Comparison of ENCODE assay signal across 17 cellular contexts in the genomic region with DNA sequence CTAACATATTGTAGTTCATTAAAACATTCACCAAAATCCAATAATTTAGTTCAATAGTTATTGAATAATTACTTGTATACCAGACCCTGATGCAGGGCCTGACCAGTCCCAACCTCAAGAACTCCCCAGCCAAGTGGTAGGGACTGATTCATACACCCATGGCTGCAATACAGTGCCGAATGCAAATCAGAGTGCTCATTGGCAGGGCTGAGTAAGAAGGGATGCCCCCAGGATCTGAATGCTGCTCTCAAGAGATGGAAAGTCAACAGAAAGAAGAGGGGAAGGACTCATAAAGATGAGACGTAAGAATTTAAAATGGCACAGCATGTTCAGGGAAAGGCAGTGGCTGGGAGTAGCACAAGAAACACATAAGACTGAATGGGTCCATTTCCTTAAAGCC.
"Had no signal": no experiment of that assay in that cellular context is flagged by ENCODE, and none has a peak within 500 bp of the region (broad histone marks: within the 10 kb centered on the region; RNA-seq: fewer than 3 reads in every experiment).

No MANE protein-coding gene starts in this region.

- DNase-seq: activated CD4-positive, alpha-beta T cell treated with anti-CD3 and anti-CD28 coated beads, Interleukin-2, amount 50 U/mL, for 1 hour; activated naive CD4-positive, alpha-beta T cell treated with anti-CD3 and anti-CD28 coated beads, Interleukin-2, amount 10 ng/mL, durations not matched to agents 7 days and 5 days; esophagus squamous epithelium; foreskin fibroblast; glutamatergic neuron; left ventricle myocardium superior; natural killer cell; retina; T-helper 2 cell; tibial artery; uterus had no signal

- FAIRE-seq: colon, TTC549 had no signal

- H3K4me1 ChIP-seq: uterus had no signal

- H3K36me3 Mint-ChIP-seq: memory B cell, natural killer cell had no signal

- H3K36me3 ChIP-seq: cardiac muscle cell, esophagus squamous epithelium, tibial artery, uterus had no signal

- H3K27ac ChIP-seq: cardiac muscle cell, esophagus squamous epithelium, tibial artery, uterus had no signal

- H3K4me3 Mint-ChIP-seq: activated naive CD4-positive, alpha-beta T cell treated with anti-CD3 and anti-CD28 coated beads, Interleukin-2, amount 10 ng/mL, durations not matched to agents 7 days and 5 days; memory B cell; natural killer cell; stimulated activated memory B cell treated with anti-CD40 and anti-IgM and Interleukin-4, amounts not matched to agents 10 μg/mL and 1 μg/mL and 100 μg/mL, for 72 hours had no signal

- H3K27ac Mint-ChIP-seq: activated naive CD4-positive, alpha-beta T cell treated with anti-CD3 and anti-CD28 coated beads, Interleukin-2, amount 10 ng/mL, durations not matched to agents 7 days and 5 days; activated T-helper 2 cell treated with anti-CD3 and anti-CD28 coated beads, Interferon-gamma antibody, Interleukin-2, Interleukin-4, amounts not matched to agents 10 μg/mL and 5 μg/mL and 100 μg/mL, durations not matched to agents 14 hours and 24 hours and 36 hours; memory B cell; stimulated activated memory B cell treated with anti-CD40 and anti-IgM and Interleukin-4, amounts not matched to agents 10 μg/mL and 1 μg/mL and 100 μg/mL, for 72 hours had no signal

- H3K4me3 ChIP-seq: cardiac muscle cell, esophagus squamous epithelium, tibial artery, uterus had no signal

- H3K27me3 ChIP-seq: cardiac muscle cell, esophagus squamous epithelium, tibial artery, uterus had no signal

- H3K27me3 Mint-ChIP-seq: activated naive CD4-positive, alpha-beta T cell treated with anti-CD3 and anti-CD28 coated beads, Interleukin-2, amount 10 ng/mL, durations not matched to agents 7 days and 5 days; memory B cell; stimulated activated memory B cell treated with anti-CD40 and anti-IgM and Interleukin-4, amounts not matched to agents 10 μg/mL and 1 μg/mL and 100 μg/mL, for 72 hours had no signal

- ATAC-seq: left ventricle myocardium superior; natural killer cell; stimulated activated memory B cell treated with anti-CD40 and anti-IgM and Interleukin-4, amounts not matched to agents 10 μg/mL and 1 μg/mL and 100 μg/mL, for 72 hours had no signal

- H3K9me3 ChIP-seq: esophagus squamous epithelium, tibial artery, uterus had no signal

- H3K9me3 Mint-ChIP-seq: activated naive CD4-positive, alpha-beta T cell treated with anti-CD3 and anti-CD28 coated beads, Interleukin-2, amount 10 ng/mL, durations not matched to agents 7 days and 5 days; natural killer cell; stimulated activated memory B cell treated with anti-CD40 and anti-IgM and Interleukin-4, amounts not matched to agents 10 μg/mL and 1 μg/mL and 100 μg/mL, for 72 hours had no signal
